In the genomic region with DNA sequence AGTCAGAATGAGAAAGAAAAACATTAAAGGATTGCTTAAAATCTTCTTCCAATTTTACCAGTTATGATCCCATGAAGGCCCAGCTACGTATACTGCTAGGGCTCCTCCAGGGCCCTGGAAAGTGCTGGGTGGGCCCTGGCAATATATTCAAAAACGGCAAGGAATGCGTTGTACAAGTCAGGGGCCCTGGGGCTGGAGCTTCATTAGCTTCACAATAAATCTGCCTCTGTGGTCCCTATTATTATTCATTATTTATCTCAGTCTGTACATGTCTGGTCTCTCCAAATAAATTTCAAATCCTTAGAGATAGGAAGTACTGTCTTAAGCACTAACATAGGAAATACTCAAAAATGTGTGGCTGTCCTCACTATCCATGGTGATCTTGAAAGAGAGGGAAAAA, we compare ENCODE assay signal across 2 cellular contexts.
TF ChIP-seq lines count a peak whose summit lies in the region.

No MANE protein-coding gene starts in this region.

TF ChIP-seq in A549, 52 proteins besides CTCF, POLR2A, EP300 and RAD21 (continued from another document):
- TF ChIP-seq USF2 (IDR thresholded peaks at IDR 0.05) (no peak), RCOR1 (IDR thresholded peaks at IDR 0.05; ENCODE audit: low read depth, low read length) (no peak), PBX3 (IDR thresholded peaks at IDR 0.05) (no peak), HEYL (CRISPR knock-in tag; IDR thresholded peaks at IDR 0.05) (no peak), FOSB (CRISPR knock-in tag; IDR thresholded peaks at IDR 0.05) (no peak), JUN (IDR thresholded peaks at IDR 0.05) (no peak), SREBF2 (IDR thresholded peaks at IDR 0.05) (no peak), EHF (CRISPR knock-in tag; IDR thresholded peaks at IDR 0.05) (no peak), E2F6 (IDR thresholded peaks at IDR 0.05; ENCODE audit: borderline replicate concordance, low read depth) (no peak), SMC3 (IDR thresholded peaks at IDR 0.05) (no peak), PHF8 (IDR thresholded peaks at IDR 0.05; ENCODE audit: borderline replicate concordance, low read depth) (no peak)
- TF ChIP-seq, protein P1, sequence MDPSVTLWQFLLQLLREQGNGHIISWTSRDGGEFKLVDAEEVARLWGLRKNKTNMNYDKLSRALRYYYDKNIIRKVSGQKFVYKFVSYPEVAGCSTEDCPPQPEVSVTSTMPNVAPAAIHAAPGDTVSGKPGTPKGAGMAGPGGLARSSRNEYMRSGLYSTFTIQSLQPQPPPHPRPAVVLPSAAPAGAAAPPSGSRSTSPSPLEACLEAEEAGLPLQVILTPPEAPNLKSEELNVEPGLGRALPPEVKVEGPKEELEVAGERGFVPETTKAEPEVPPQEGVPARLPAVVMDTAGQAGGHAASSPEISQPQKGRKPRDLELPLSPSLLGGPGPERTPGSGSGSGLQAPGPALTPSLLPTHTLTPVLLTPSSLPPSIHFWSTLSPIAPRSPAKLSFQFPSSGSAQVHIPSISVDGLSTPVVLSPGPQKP (IDR thresholded peaks at IDR 0.05; ENCODE audit: low read depth, low read length): no peak
- TF ChIP-seq, protein P2, sequence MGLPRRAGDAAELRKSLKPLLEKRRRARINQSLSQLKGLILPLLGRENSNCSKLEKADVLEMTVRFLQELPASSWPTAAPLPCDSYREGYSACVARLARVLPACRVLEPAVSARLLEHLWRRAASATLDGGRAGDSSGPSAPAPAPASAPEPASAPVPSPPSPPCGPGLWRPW (IDR thresholded peaks at IDR 0.05): no peak

TF ChIP-seq in GM23338, 12 proteins besides CTCF, POLR2A, EP300 and RAD21:
- no peak for TF ChIP-seq REST (IDR thresholded peaks at IDR 0.05; ENCODE audit: unreplicated experiment)
- TF ChIP-seq, protein P3, sequence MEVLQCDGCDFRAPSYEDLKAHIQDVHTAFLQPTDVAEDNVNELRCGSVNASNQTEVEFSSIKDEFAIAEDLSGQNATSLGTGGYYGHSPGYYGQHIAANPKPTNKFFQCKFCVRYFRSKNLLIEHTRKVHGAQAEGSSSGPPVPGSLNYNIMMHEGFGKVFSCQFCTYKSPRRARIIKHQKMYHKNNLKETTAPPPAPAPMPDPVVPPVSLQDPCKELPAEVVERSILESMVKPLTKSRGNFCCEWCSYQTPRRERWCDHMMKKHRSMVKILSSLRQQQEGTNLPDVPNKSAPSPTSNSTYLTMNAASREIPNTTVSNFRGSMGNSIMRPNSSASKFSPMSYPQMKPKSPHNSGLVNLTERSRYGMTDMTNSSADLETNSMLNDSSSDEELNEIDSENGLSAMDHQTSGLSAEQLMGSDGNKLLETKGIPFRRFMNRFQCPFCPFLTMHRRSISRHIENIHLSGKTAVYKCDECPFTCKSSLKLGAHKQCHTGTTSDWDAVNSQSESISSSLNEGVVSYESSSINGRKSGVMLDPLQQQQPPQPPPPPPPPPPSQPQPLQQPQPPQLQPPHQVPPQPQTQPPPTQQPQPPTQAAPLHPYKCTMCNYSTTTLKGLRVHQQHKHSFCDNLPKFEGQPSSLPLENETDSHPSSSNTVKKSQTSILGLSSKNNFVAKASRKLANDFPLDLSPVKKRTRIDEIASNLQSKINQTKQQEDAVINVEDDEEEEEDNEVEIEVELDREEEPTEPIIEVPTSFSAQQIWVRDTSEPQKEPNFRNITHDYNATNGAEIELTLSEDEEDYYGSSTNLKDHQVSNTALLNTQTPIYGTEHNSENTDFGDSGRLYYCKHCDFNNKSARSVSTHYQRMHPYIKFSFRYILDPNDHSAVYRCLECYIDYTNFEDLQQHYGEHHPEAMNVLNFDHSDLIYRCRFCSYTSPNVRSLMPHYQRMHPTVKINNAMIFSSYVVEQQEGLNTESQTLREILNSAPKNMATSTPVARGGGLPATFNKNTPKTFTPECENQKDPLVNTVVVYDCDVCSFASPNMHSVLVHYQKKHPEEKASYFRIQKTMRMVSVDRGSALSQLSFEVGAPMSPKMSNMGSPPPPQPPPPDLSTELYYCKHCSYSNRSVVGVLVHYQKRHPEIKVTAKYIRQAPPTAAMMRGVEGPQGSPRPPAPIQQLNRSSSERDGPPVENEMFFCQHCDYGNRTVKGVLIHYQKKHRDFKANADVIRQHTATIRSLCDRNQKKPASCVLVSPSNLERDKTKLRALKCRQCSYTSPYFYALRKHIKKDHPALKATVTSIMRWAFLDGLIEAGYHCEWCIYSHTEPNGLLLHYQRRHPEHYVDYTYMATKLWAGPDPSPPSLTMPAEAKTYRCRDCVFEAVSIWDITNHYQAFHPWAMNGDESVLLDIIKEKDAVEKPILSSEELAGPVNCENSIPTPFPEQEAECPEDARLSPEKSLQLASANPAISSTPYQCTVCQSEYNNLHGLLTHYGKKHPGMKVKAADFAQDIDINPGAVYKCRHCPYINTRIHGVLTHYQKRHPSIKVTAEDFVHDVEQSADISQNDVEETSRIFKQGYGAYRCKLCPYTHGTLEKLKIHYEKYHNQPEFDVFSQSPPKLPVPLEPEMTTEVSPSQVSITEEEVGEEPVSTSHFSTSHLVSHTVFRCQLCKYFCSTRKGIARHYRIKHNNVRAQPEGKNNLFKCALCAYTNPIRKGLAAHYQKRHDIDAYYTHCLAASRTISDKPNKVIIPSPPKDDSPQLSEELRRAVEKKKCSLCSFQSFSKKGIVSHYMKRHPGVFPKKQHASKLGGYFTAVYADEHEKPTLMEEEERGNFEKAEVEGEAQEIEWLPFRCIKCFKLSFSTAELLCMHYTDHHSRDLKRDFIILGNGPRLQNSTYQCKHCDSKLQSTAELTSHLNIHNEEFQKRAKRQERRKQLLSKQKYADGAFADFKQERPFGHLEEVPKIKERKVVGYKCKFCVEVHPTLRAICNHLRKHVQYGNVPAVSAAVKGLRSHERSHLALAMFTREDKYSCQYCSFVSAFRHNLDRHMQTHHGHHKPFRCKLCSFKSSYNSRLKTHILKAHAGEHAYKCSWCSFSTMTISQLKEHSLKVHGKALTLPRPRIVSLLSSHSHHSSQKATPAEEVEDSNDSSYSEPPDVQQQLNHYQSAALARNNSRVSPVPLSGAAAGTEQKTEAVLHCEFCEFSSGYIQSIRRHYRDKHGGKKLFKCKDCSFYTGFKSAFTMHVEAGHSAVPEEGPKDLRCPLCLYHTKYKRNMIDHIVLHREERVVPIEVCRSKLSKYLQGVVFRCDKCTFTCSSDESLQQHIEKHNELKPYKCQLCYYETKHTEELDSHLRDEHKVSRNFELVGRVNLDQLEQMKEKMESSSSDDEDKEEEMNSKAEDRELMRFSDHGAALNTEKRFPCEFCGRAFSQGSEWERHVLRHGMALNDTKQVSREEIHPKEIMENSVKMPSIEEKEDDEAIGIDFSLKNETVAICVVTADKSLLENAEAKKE (CRISPR knock-in tag; IDR thresholded peaks at IDR 0.05): no peak
- TF ChIP-seq EZH2phosphoT487 (IDR thresholded peaks at IDR 0.05; ENCODE audit: unreplicated experiment): no peak
- TF ChIP-seq ETS1 (IDR thresholded peaks at IDR 0.05): no peak
- no peak for TF ChIP-seq NANOG (IDR thresholded peaks at IDR 0.05; ENCODE audit: borderline replicate concordance)
- no peak for TF ChIP-seq JUNB (IDR thresholded peaks at IDR 0.05; ENCODE audit: unreplicated experiment)
- TF ChIP-seq STAT1 (IDR thresholded peaks at IDR 0.05; ENCODE audit: unreplicated experiment): no peak
- TF ChIP-seq EZH2 (IDR thresholded peaks at IDR 0.05; ENCODE audit: low read depth, unreplicated experiment): no peak
- TF ChIP-seq POLR2AphosphoS5 (IDR thresholded peaks at IDR 0.05; ENCODE audit: low read depth): no peak
- no peak for TF ChIP-seq ZNF114 (CRISPR knock-in tag; IDR thresholded peaks at IDR 0.05)
- no peak for TF ChIP-seq ZNF331 (CRISPR knock-in tag; IDR thresholded peaks at IDR 0.05; ENCODE audit: low read depth)
- TF ChIP-seq CREB1 (CRISPR knock-in tag; IDR thresholded peaks at IDR 0.05; ENCODE audit: low read depth): no peak
